In the genomic region with DNA sequence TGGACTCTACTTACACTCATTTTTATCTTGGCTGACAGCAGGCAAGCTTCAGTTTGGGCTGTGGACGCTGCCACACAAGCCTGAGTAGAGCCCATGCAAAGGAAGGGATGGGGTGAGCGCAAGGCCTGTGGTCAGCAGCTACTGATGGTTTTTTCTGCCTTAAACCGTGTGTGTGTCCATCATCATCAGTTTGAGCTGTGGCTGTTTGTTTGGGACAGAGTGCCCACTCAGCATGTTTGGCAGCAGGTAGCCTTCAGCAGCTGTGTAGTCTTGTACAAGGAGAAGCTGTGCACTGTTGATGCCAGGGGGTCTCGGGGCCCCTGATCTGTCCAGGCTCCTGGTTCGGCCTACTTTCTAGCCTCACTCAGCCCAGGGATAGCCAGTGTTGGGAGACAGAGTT, we compare ENCODE assay signal across 1 cellular context.
TF ChIP-seq lines count a peak whose summit lies in the region.

No MANE protein-coding gene starts in this region.

TF ChIP-seq in WTC11, 78 proteins besides CTCF, POLR2A, EP300 and RAD21 (continued from another document):
- TF ChIP-seq, protein P1, sequence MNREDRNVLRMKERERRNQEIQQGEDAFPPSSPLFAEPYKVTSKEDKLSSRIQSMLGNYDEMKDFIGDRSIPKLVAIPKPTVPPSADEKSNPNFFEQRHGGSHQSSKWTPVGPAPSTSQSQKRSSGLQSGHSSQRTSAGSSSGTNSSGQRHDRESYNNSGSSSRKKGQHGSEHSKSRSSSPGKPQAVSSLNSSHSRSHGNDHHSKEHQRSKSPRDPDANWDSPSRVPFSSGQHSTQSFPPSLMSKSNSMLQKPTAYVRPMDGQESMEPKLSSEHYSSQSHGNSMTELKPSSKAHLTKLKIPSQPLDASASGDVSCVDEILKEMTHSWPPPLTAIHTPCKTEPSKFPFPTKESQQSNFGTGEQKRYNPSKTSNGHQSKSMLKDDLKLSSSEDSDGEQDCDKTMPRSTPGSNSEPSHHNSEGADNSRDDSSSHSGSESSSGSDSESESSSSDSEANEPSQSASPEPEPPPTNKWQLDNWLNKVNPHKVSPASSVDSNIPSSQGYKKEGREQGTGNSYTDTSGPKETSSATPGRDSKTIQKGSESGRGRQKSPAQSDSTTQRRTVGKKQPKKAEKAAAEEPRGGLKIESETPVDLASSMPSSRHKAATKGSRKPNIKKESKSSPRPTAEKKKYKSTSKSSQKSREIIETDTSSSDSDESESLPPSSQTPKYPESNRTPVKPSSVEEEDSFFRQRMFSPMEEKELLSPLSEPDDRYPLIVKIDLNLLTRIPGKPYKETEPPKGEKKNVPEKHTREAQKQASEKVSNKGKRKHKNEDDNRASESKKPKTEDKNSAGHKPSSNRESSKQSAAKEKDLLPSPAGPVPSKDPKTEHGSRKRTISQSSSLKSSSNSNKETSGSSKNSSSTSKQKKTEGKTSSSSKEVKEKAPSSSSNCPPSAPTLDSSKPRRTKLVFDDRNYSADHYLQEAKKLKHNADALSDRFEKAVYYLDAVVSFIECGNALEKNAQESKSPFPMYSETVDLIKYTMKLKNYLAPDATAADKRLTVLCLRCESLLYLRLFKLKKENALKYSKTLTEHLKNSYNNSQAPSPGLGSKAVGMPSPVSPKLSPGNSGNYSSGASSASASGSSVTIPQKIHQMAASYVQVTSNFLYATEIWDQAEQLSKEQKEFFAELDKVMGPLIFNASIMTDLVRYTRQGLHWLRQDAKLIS (CRISPR knock-in tag; IDR thresholded peaks at IDR 0.05; ENCODE audit: borderline replicate concordance): no peak
- TF ChIP-seq NFATC4 (CRISPR knock-in tag; IDR thresholded peaks at IDR 0.05) (no peak), TEAD1 (CRISPR knock-in tag; IDR thresholded peaks at IDR 0.05) (no peak), IRF2 (CRISPR knock-in tag; IDR thresholded peaks at IDR 0.05; ENCODE audit: borderline replicate concordance, low read depth) (no peak), FOXK1 (CRISPR knock-in tag; IDR thresholded peaks at IDR 0.05) (no peak), ZNF121 (CRISPR knock-in tag; IDR thresholded peaks at IDR 0.05) (no peak), ZNF263 (CRISPR knock-in tag; IDR thresholded peaks at IDR 0.05; ENCODE audit: low read depth) (no peak), ZNF671 (CRISPR knock-in tag; IDR thresholded peaks at IDR 0.05) (no peak), TEAD4 (CRISPR knock-in tag; IDR thresholded peaks at IDR 0.05) (no peak), ZNF416 (CRISPR knock-in tag; IDR thresholded peaks at IDR 0.05) (no peak), ZNF396 (CRISPR knock-in tag; IDR thresholded peaks at IDR 0.05; ENCODE audit: borderline replicate concordance) (no peak), FOXP1 (CRISPR knock-in tag; IDR thresholded peaks at IDR 0.05; ENCODE audit: borderline replicate concordance) (no peak)
- TF ChIP-seq, protein P2, sequence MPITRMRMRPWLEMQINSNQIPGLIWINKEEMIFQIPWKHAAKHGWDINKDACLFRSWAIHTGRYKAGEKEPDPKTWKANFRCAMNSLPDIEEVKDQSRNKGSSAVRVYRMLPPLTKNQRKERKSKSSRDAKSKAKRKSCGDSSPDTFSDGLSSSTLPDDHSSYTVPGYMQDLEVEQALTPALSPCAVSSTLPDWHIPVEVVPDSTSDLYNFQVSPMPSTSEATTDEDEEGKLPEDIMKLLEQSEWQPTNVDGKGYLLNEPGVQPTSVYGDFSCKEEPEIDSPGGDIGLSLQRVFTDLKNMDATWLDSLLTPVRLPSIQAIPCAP (CRISPR knock-in tag; IDR thresholded peaks at IDR 0.05): no peak
- TF ChIP-seq, protein P3, sequence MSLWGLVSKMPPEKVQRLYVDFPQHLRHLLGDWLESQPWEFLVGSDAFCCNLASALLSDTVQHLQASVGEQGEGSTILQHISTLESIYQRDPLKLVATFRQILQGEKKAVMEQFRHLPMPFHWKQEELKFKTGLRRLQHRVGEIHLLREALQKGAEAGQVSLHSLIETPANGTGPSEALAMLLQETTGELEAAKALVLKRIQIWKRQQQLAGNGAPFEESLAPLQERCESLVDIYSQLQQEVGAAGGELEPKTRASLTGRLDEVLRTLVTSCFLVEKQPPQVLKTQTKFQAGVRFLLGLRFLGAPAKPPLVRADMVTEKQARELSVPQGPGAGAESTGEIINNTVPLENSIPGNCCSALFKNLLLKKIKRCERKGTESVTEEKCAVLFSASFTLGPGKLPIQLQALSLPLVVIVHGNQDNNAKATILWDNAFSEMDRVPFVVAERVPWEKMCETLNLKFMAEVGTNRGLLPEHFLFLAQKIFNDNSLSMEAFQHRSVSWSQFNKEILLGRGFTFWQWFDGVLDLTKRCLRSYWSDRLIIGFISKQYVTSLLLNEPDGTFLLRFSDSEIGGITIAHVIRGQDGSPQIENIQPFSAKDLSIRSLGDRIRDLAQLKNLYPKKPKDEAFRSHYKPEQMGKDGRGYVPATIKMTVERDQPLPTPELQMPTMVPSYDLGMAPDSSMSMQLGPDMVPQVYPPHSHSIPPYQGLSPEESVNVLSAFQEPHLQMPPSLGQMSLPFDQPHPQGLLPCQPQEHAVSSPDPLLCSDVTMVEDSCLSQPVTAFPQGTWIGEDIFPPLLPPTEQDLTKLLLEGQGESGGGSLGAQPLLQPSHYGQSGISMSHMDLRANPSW (CRISPR knock-in tag; conservative IDR thresholded peaks at IDR 0.05; ENCODE audit: low read depth): no peak
- TF ChIP-seq, protein P4, sequence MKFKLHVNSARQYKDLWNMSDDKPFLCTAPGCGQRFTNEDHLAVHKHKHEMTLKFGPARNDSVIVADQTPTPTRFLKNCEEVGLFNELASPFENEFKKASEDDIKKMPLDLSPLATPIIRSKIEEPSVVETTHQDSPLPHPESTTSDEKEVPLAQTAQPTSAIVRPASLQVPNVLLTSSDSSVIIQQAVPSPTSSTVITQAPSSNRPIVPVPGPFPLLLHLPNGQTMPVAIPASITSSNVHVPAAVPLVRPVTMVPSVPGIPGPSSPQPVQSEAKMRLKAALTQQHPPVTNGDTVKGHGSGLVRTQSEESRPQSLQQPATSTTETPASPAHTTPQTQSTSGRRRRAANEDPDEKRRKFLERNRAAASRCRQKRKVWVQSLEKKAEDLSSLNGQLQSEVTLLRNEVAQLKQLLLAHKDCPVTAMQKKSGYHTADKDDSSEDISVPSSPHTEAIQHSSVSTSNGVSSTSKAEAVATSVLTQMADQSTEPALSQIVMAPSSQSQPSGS (CRISPR knock-in tag; IDR thresholded peaks at IDR 0.05; ENCODE audit: borderline replicate concordance, low read depth): no peak
- TF ChIP-seq, protein P5, sequence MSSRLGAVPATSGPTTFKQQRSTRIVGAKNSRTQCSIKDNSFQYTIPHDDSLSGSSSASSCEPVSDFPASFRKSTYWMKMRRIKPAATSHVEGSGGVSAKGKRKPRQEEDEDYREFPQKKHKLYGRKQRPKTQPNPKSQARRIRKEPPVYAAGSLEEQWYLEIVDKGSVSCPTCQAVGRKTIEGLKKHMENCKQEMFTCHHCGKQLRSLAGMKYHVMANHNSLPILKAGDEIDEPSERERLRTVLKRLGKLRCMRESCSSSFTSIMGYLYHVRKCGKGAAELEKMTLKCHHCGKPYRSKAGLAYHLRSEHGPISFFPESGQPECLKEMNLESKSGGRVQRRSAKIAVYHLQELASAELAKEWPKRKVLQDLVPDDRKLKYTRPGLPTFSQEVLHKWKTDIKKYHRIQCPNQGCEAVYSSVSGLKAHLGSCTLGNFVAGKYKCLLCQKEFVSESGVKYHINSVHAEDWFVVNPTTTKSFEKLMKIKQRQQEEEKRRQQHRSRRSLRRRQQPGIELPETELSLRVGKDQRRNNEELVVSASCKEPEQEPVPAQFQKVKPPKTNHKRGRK (CRISPR knock-in tag; IDR thresholded peaks at IDR 0.05; ENCODE audit: borderline replicate concordance): no peak
